Comparison of ENCODE assay signal across 1 cellular context in the genomic region with DNA sequence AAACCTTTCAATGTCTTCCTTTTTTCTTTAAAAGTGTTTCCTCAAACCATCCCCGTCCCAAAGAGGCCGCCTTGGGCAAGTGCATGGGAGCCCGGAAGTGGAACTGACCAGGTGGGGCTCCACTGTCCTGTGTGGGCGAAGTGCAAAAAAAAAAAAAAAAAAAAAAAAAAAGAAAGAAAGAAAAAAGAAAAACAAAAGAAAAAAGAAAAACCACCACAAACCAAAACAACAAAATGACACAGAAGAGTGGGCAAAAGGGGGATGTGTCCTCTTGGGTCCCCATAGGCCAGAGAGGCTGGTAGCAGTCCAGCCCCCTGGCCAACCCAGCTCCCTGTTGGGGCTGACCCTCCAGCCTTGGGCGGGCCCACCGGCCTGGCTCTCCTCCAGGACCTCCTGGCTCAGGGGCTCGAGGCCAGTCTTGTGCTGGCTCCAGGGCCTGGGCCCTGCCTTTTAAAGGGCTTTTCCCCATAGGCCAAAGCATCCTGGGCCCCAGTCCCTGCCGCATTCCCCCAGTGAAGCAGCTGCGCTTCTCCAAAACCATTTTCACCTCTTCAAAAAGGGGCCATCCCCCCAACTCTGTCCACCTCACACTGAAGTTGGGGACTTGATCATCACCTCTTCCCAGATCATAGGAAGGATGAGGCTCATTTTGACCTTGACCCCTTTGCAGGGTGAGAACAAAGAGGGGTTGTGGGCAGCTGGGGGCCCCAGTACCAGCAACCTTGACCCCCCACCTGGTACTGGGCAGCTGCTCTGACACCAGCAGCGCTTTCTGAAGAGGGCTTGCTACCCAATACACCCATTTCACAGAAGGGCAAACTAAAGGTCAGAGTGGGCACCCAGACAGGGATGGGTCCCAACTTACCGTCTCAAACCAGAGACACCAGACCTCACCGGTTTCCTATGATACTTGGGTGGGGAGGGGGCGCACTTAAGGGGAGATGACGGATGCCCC.
TF ChIP-seq lines count a peak whose summit lies in the region.

No MANE protein-coding gene starts in this region.

TF ChIP-seq in HepG2, 621 proteins besides CTCF, POLR2A, EP300 and RAD21:
- TF ChIP-seq KAT7 (CRISPR knock-in tag; IDR thresholded peaks at IDR 0.05; ENCODE audit: borderline replicate concordance) (no peak), ZNF703 (CRISPR knock-in tag; IDR thresholded peaks at IDR 0.05; ENCODE audit: borderline replicate concordance) (no peak), ZNF629 (CRISPR knock-in tag; conservative IDR thresholded peaks at IDR 0.05) (peak; percentile 95), SMARCC2 (IDR thresholded peaks at IDR 0.05) (no peak), ZSCAN29 (CRISPR knock-in tag; conservative IDR thresholded peaks at IDR 0.05) (no peak), POLR2G (IDR thresholded peaks at IDR 0.05; ENCODE audit: low read depth, low read length) (peak; percentile 50; the same call in 1 of the 2 replicates), AKAP8 (CRISPR knock-in tag; IDR thresholded peaks at IDR 0.05) (peak; percentile 35; the same call in 1 of the 2 replicates), ZMYM3 (CRISPR knock-in tag; IDR thresholded peaks at IDR 0.05) (peak; percentile 80), NFIB (CRISPR knock-in tag; IDR thresholded peaks at IDR 0.05; ENCODE audit: borderline replicate concordance) (no peak), ZNF567 (CRISPR knock-in tag; IDR thresholded peaks at IDR 0.05; ENCODE audit: borderline replicate concordance) (no peak), NR2C2 (CRISPR knock-in tag; IDR thresholded peaks at IDR 0.05; ENCODE audit: borderline replicate concordance) (peak; percentile 38; the same call in 1 of the 2 replicates), THAP11 (CRISPR knock-in tag; IDR thresholded peaks at IDR 0.05) (no peak), THYN1 (CRISPR knock-in tag; IDR thresholded peaks at IDR 0.05; ENCODE audit: borderline replicate concordance, low read depth) (no peak), ZNF20 (CRISPR knock-in tag; IDR thresholded peaks at IDR 0.05) (no peak), ZNF282 (IDR thresholded peaks at IDR 0.05; ENCODE audit: partially characterized antibody) (no peak), ZFY (CRISPR knock-in tag; IDR thresholded peaks at IDR 0.05) (0 out of 2 replicates have a peak, but pooled peaks have one; percentile 23), AGO1 (IDR thresholded peaks at IDR 0.05; ENCODE audit: low read depth, low read length, poor library complexity, severe bottlenecking) (peak; percentile 79), ZNF589 (CRISPR knock-in tag; conservative IDR thresholded peaks at IDR 0.05) (no peak), AGO2 (optimal IDR thresholded peaks at IDR 0.05; ENCODE audit: low read depth, low read length) (peak; percentile 42)
- TF ChIP-seq, protein P1, sequence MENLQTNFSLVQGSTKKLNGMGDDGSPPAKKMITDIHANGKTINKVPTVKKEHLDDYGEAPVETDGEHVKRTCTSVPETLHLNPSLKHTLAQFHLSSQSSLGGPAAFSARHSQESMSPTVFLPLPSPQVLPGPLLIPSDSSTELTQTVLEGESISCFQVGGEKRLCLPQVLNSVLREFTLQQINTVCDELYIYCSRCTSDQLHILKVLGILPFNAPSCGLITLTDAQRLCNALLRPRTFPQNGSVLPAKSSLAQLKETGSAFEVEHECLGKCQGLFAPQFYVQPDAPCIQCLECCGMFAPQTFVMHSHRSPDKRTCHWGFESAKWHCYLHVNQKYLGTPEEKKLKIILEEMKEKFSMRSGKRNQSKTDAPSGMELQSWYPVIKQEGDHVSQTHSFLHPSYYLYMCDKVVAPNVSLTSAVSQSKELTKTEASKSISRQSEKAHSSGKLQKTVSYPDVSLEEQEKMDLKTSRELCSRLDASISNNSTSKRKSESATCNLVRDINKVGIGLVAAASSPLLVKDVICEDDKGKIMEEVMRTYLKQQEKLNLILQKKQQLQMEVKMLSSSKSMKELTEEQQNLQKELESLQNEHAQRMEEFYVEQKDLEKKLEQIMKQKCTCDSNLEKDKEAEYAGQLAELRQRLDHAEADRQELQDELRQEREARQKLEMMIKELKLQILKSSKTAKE (CRISPR knock-in tag; IDR thresholded peaks at IDR 0.05; ENCODE audit: borderline replicate concordance), result no peak
- TF ChIP-seq, protein P2, sequence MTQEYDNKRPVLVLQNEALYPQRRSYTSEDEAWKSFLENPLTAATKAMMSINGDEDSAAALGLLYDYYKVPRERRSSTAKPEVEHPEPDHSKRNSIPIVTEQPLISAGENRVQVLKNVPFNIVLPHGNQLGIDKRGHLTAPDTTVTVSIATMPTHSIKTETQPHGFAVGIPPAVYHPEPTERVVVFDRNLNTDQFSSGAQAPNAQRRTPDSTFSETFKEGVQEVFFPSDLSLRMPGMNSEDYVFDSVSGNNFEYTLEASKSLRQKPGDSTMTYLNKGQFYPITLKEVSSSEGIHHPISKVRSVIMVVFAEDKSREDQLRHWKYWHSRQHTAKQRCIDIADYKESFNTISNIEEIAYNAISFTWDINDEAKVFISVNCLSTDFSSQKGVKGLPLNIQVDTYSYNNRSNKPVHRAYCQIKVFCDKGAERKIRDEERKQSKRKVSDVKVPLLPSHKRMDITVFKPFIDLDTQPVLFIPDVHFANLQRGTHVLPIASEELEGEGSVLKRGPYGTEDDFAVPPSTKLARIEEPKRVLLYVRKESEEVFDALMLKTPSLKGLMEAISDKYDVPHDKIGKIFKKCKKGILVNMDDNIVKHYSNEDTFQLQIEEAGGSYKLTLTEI (CRISPR knock-in tag; conservative IDR thresholded peaks at IDR 0.05), result no peak
- TF ChIP-seq, protein P3, sequence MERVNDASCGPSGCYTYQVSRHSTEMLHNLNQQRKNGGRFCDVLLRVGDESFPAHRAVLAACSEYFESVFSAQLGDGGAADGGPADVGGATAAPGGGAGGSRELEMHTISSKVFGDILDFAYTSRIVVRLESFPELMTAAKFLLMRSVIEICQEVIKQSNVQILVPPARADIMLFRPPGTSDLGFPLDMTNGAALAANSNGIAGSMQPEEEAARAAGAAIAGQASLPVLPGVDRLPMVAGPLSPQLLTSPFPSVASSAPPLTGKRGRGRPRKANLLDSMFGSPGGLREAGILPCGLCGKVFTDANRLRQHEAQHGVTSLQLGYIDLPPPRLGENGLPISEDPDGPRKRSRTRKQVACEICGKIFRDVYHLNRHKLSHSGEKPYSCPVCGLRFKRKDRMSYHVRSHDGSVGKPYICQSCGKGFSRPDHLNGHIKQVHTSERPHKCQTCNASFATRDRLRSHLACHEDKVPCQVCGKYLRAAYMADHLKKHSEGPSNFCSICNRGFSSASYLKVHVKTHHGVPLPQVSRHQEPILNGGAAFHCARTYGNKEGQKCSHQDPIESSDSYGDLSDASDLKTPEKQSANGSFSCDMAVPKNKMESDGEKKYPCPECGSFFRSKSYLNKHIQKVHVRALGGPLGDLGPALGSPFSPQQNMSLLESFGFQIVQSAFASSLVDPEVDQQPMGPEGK (CRISPR knock-in tag; IDR thresholded peaks at IDR 0.05), result peak; percentile 51; the same call in 1 of the 2 replicates
